Comparison of ENCODE assay signal across 6 cellular contexts in the genomic region with DNA sequence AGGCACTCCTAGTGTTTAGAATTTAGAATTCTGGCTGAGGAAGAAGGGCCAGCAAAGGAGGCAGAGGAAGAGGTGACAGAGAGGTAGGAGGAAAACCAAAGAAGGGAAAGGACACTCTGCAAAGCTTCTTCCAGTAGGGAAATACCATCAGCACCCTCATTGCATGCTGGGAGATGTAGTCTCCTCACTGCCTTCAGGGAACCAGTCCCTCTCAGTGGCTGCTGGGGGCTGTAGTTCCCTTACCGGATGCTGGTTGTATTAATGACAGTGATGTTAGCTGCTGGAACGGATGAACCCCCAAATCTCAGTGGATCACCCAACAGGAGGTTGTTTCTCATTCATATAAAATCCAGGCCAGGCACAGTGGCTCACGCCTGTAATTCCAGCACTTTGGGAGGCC.
DNase-seq lines count a peak whose midpoint lies in the region; ATAC-seq and TF ChIP-seq lines count a peak whose summit lies in the region.

No MANE protein-coding gene starts in this region.

- H3K36me3 Mint-ChIP-seq in activated T-cell treated with anti-CD3 and anti-CD28 coated beads, Interleukin-2, amount 50 U/mL, for 24 hours (ENCODE audit: low read depth): no peaks in the 10 kb centered on the region
- no peaks in the 10 kb centered on the region for H3K36me3 Mint-ChIP-seq in nephron (ENCODE audit: low read depth)

- no peak overlapping the region for H3K4me3 Mint-ChIP-seq in activated T-cell treated with anti-CD3 and anti-CD28 coated beads, Interleukin-2, amount 50 U/mL, for 24 hours
- H3K4me3 Mint-ChIP-seq in nephron: no peak overlapping the region

- H3K4me1 Mint-ChIP-seq in activated T-cell treated with anti-CD3 and anti-CD28 coated beads, Interleukin-2, amount 50 U/mL, for 24 hours (ENCODE audit: low read depth): peaks cover 14% of the 10 kb centered on the region
- peaks cover 28% of the 10 kb centered on the region for H3K4me1 Mint-ChIP-seq in nephron

- peak; percentile 46 for DNase-seq in activated T-cell treated with anti-CD3 and anti-CD28 coated beads, Interleukin-2, amount 50 U/mL, for 24 hours
- no peak for DNase-seq in activated T-cell treated with anti-CD3 and anti-CD28 coated beads, Interleukin-2, amount 50 U/mL, for 1 hour
- peak; percentile 44 to 69 for DNase-seq in NCI-H1930 (lab: John Stamatoyannopoulos, UW)
- DNase-seq in astrocyte of the spinal cord (ENCODE audit: low read depth, low spot score): peak; percentile 64

- no peak for ATAC-seq in GM18868 (IDR thresholded peaks at IDR 0.05; ENCODE audit: unreplicated experiment)

- in situ Hi-C loops in astrocyte of the spinal cord (cut with HindIII; ENCODE audit: low sequenced_read_pairs): no loop called here

- peaks cover 8% of the 10 kb centered on the region for H3K27me3 Mint-ChIP-seq in activated T-cell treated with anti-CD3 and anti-CD28 coated beads, Interleukin-2, amount 50 U/mL, for 24 hours
- H3K27me3 Mint-ChIP-seq in nephron (ENCODE audit: low read depth): peaks cover 14% of the 10 kb centered on the region

- H3K4me3 ChIP-seq in astrocyte of the spinal cord (ENCODE audit: low read depth, low read length): no peak overlapping the region

- H3K9me3 Mint-ChIP-seq in activated T-cell treated with anti-CD3 and anti-CD28 coated beads, Interleukin-2, amount 50 U/mL, for 24 hours: peaks cover 6% of the 10 kb centered on the region
- H3K9me3 Mint-ChIP-seq in nephron: no peaks in the 10 kb centered on the region

- H3K27ac Mint-ChIP-seq in activated T-cell treated with anti-CD3 and anti-CD28 coated beads, Interleukin-2, amount 50 U/mL, for 24 hours: no peak overlapping the region
- peak overlapping the region in 2 of 3 experiments; percentile 20 to 30 for H3K27ac Mint-ChIP-seq in nephron

- TF ChIP-seq CTCF in astrocyte of the spinal cord (IDR thresholded peaks at IDR 0.05; ENCODE audit: low read depth, low read length): no peak
- no peak for TF ChIP-seq CTCF in nephron (IDR thresholded peaks at IDR 0.05; ENCODE audit: unreplicated experiment in 3 of 3)
